ENCODE assay signal across 10 cellular contexts in the genomic region with DNA sequence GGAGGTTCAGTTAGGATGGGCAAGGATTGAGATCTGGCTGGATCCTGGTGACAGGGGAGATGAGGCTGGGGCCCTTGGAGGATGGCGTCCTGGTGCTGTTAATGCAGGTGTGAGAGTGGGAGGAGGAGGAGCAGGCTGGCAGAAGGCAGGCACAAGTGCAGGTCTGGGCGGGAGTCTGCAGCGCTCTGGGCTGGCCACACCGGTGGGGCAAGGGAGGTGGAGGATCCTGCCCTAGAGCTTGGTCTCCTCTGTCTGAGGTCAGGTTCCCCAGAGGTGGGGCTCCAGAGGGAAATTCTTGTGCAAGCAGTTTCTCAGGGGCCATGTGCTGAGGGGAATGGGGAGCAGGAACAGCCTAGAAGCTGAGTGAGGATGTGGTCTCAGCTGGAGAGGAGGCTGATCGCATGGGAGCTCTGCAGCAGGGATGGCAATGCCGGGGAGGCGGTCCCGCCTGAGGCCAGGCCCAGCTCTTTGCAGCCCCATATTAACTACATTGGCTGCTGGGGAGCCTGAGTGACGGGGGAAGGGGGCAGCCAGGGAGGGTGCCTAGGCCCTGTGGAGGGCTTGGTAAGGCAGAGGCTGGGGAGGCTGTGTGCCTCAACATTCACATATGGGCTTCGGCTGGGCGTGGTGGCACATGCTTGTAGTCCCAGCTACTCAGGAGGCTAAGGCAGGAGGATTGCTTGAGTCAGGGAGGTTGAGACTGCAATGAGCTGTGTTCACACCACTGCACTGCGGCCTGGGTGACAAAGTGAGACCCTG. TPM values are rescaled to one million over a fixed set of nuclear protein-coding genes. Genes with fewer than 3 reads are reported as not detected.
DNase-seq lines count a peak whose midpoint lies in the region; ATAC-seq, FAIRE-seq and TF ChIP-seq lines count a peak whose summit lies in the region.
"Not testable (repeated sequence)": the region's sequence is repeated elsewhere in the genome, so short reads cannot be mapped to it uniquely, and the experiment has no call there.
"Had no signal": no experiment of that assay in that cellular context is flagged by ENCODE, and none has a peak within 500 bp of the region (broad histone marks: within the 10 kb centered on the region; RNA-seq: fewer than 3 reads in every experiment).

No MANE protein-coding gene starts in this region.

- H3K9me3 ChIP-seq in mucosa of descending colon, result not testable (repeated sequence)

- TF ChIP-seq CTCF in bronchial epithelial cell (IDR thresholded peaks at IDR 0.05; ENCODE audit: insufficient read depth, low read length, severe bottlenecking); mucosa of descending colon (IDR thresholded peaks at IDR 0.05): not testable (repeated sequence)

- not testable (repeated sequence) for H3K4me3 ChIP-seq in bronchial epithelial cell (ENCODE audit: low read depth, low read length); mucosa of descending colon

- intact Hi-C loops in mucosa of descending colon (cut with DNase I, micrococcal nuclease), result not testable (repeated sequence)

- DNase-seq in GM12891 (ENCODE audit: insufficient read length, low spot score); bronchial epithelial cell (ENCODE audit: low read depth); mucosa of descending colon; urothelium cell line (ENCODE audit: low spot score): not testable (repeated sequence)
- peak; percentile 24 for DNase-seq in activated T-cell treated with anti-CD3 and anti-CD28 coated beads, Interleukin-2, amount 50 U/mL, for 1 hour

- TF ChIP-seq POLR2A in GM12891 (IDR thresholded peaks at IDR 0.05; ENCODE audit: low read depth, low read length), result not testable (repeated sequence)

- H3K36me3 ChIP-seq in bronchial epithelial cell (ENCODE audit: control insufficient read depth, insufficient read depth, low read length); mucosa of descending colon (ENCODE audit: low read depth): not testable (repeated sequence)

- FAIRE-seq in GM12891 (lab: Jason Lieb, UNC) (peak; percentile 38), bronchial epithelial cell (lab: Jason Lieb, UNC) (peak; percentile 66), urothelium cell line (lab: Jason Lieb, UNC) (peak; percentile 81)

- ATAC-seq in activated CD4-positive, CD25-positive, alpha-beta regulatory T cell treated with anti-CD3 and anti-CD28 coated beads, Interleukin-2, amount 50 U/mL, for 24 hours, result peak; percentile 69 to 70
- ATAC-seq in mucosa of descending colon, result peak; percentile 36

- H3K27me3 ChIP-seq in bronchial epithelial cell (ENCODE audit: control insufficient read depth, insufficient read depth, low read length), result not testable (repeated sequence)

- not testable (repeated sequence) for H3K4me1 ChIP-seq in mucosa of descending colon (ENCODE audit: low read depth)

RNA-seq across cellular contexts. Expression of gene MMP25, which starts 6.4 kb away (rescaled TPM):
- polyA plus RNA-seq in GM12891 (2012; ENCODE audit: low read depth, missing spikeins), result 0.68 TPM
- total RNA-seq in bronchial epithelial cell (under 0.01 and 0.13 TPM in 2 replicates), mucosa of descending colon (1 to 10 TPM in 2 of 3 donors, under 1 TPM in 1; 0.69 to 4.0 (median 2.1) TPM)
- total RNA-seq: chondrocyte had no signal

RNA-seq across cellular contexts. Expression of gene IL32, which starts 12.7 kb away (rescaled TPM):
- 512 TPM for polyA plus RNA-seq in GM12891 (2012; ENCODE audit: low read depth, missing spikeins)
- total RNA-seq in bronchial epithelial cell (0.53 and 2.8 TPM in 2 replicates), mucosa of descending colon (100 to 1,000 TPM; 394 to 627 (median 413) TPM)

RNA-seq across cellular contexts. Expression of gene BICDL2, which starts 16.0 kb away (rescaled TPM):
- 0.37 TPM for polyA plus RNA-seq in GM12891 (2012; ENCODE audit: low read depth, missing spikeins)
- total RNA-seq in bronchial epithelial cell (24.5 and 56.1 TPM in 2 replicates), mucosa of descending colon (100 to 1,000 TPM in 1 of 3 donors, 10 to 100 TPM in 2; 49.1 to 102 (median 75.5) TPM)
- total RNA-seq: chondrocyte, frontal cortex, heart right ventricle had no signal
- polyA plus RNA-seq: IgD-negative memory B cell had no signal

RNA-seq across cellular contexts. Expression of gene THOC6, which starts 28.9 kb away (rescaled TPM):
- 15.4 TPM for polyA plus RNA-seq in GM12891 (2012; ENCODE audit: low read depth, missing spikeins)
- total RNA-seq in bronchial epithelial cell (23.7 and 28.4 TPM in 2 replicates), mucosa of descending colon (10 to 100 TPM; 23.7 to 26.0 (median 25.7) TPM)

RNA-seq across cellular contexts. Expression of gene HCFC1R1, which starts 29.0 kb away (rescaled TPM):
- polyA plus RNA-seq in GM12891 (2012; ENCODE audit: low read depth, missing spikeins), result 24.8 TPM
- total RNA-seq in bronchial epithelial cell (1.1 and 5.6 TPM in 2 replicates), mucosa of descending colon (10 to 100 TPM; 19.7 to 33.3 (median 26.5) TPM)

Comparison
In these comparisons a context has a peak if more than half of its experiments do, and no peak if none do; other contexts are left out.
1. RNA of gene IL32, which starts 12.7 kb away (total RNA-seq): 394 to 627 TPM in mucosa of descending colon; 0.53 to 2.8 TPM in bronchial epithelial cell; every median in the first group is over 100 times any median in the second.